Comparison of ENCODE assay signal across 36 cellular contexts in the genomic region with DNA sequence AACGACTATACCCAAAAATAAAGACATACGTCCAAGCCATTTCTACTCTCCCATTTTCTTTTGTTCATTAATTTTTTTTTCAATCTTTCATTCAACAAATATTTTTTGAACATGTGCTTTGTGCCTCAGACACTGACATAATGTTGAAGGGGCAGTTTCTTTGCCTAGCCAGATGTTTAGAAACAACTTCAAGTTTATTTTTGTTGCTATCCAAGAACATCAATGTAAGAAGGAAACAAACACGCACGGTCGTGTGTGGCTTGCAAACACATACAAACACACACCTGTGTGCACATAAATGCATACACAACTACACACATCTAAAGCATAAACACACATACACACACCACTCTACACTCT. TPM values are rescaled to one million over a fixed set of nuclear protein-coding genes. Genes with fewer than 3 reads are reported as not detected.
DNase-seq lines count a peak whose midpoint lies in the region; ATAC-seq, FAIRE-seq and TF ChIP-seq lines count a peak whose summit lies in the region.
"Had no signal": no experiment of that assay in that cellular context is flagged by ENCODE, and none has a peak within 500 bp of the region (broad histone marks: within the 10 kb centered on the region; RNA-seq: fewer than 3 reads in every experiment).

No MANE protein-coding gene starts in this region.

- H3K27ac Mint-ChIP-seq in GM23338 (no peak overlapping the region), chondrocyte (ENCODE audit: unreplicated experiment) (peak overlapping the region; percentile 77)
- H3K27ac Mint-ChIP-seq: activated CD8-positive, alpha-beta T cell treated with anti-CD3 and anti-CD28 coated beads for 36 hours; activated naive CD4-positive, alpha-beta T cell treated with anti-CD3 and anti-CD28 coated beads, Interleukin-2, amount 10 ng/mL, durations not matched to agents 7 days and 5 days; activated T-helper 17 cell treated with anti-CD3 and anti-CD28 coated beads, Interleukin-2, amount 50 U/mL, for 72 hours; CD8-positive, alpha-beta T cell; naive thymus-derived CD8-positive, alpha-beta T cell; T-helper 2 cell treated with Interferon-gamma antibody and Interleukin-4, amounts not matched to agents 5 μg/mL and 100 μg/mL, for 36 hours had no signal

- in situ Hi-C loops in gastrocnemius medialis (cut with MboI; ENCODE audit: low sequenced_read_pairs in 4 of 4): no loop called here

- no peak for TF ChIP-seq CTCF in GM23338 (conservative IDR thresholded peaks at IDR 0.05; ENCODE audit: low read depth in 2 of 2)
- no peak for TF ChIP-seq CTCF in chondrocyte (IDR thresholded peaks at IDR 0.05)
- TF ChIP-seq CTCF in sigmoid colon (IDR thresholded peaks at IDR 0.05): no peak
- TF ChIP-seq CTCF in kidney (IDR thresholded peaks at IDR 0.05; ENCODE audit: borderline replicate concordance, extremely low read depth, insufficient read depth): no peak
- TF ChIP-seq CTCF in gastrocnemius medialis (IDR thresholded peaks at IDR 0.05 in 4 of 5, conservative IDR thresholded peaks at IDR 0.05 in 1 of 5): no peak

- ATAC-seq in GM23338 (no peak), gastrocnemius medialis (no peak), HG03039 (IDR thresholded peaks at IDR 0.05; ENCODE audit: unreplicated experiment) (no peak)
- ATAC-seq: activated CD8-positive, alpha-beta T cell treated with anti-CD3 and anti-CD28 coated beads for 36 hours; activated T-helper 17 cell treated with anti-CD3 and anti-CD28 coated beads, Interleukin-2, amount 50 U/mL, for 72 hours; CD8-positive, alpha-beta T cell; naive thymus-derived CD8-positive, alpha-beta T cell; stimulated activated naive CD8-positive, alpha-beta T cell treated with anti-CD3 and anti-CD28 coated beads, Interleukin-15, Interleukin-2, amounts not matched to agents 100 U/mL and 50 U/mL, for 24 hours had no signal

- intact Hi-C loops in sigmoid colon (cut with DNase I) (no loop called here), kidney (cut with DNase I) (no loop called here), gastrocnemius medialis (cut with DNase I; ENCODE audit: low total_unique reads) (no loop called here)

- no peak overlapping the region for H3K4me2 ChIP-seq in GM23338

- no peaks in the 10 kb centered on the region for H3K9me2 ChIP-seq in GM23338 (ENCODE audit: insufficient read depth)

- H3K36me3 ChIP-seq in GM23338 (ENCODE audit: insufficient read depth): no peaks in the 10 kb centered on the region
- no peaks in the 10 kb centered on the region for H3K36me3 ChIP-seq in mesodermal cell (ENCODE audit: control insufficient read depth, insufficient read depth, low read length)
- no peaks in the 10 kb centered on the region for H3K36me3 ChIP-seq in sigmoid colon
- no peaks in the 10 kb centered on the region for H3K36me3 ChIP-seq in kidney (ENCODE audit: control insufficient read depth in 1 of 2, insufficient read depth in 2 of 2, low read length in 2 of 2)
- H3K36me3 ChIP-seq in gastrocnemius medialis: no peaks in the 10 kb centered on the region
- H3K36me3 ChIP-seq: adrenal gland, BE2C, MG63, ovary, right atrium auricular region, spleen, thoracic aorta had no signal

- no peaks in the 10 kb centered on the region for H4K20me1 ChIP-seq in GM23338 (replicated peaks; ENCODE audit: insufficient read depth)

- no peaks in the 10 kb centered on the region for H3F3A ChIP-seq in GM23338 (replicated peaks; ENCODE audit: low read depth)

- FAIRE-seq in kidney (lab: Jason Lieb, UNC): no peak

- no peak overlapping the region for H3K27ac ChIP-seq in GM23338 (ENCODE audit: low read depth)
- peak overlapping the region; percentile 67 for H3K27ac ChIP-seq in mesodermal cell (ENCODE audit: low read depth, low read length, severe bottlenecking)
- H3K27ac ChIP-seq in sigmoid colon: peak overlapping the region; percentile 77 to 94 (median 89)
- H3K27ac ChIP-seq in kidney (ENCODE audit: low read depth in 2 of 2, low read length in 2 of 2): no peak overlapping the region
- H3K27ac ChIP-seq in gastrocnemius medialis: no peak overlapping the region
- H3K27ac ChIP-seq: adrenal gland, right atrium auricular region had no signal

- no peaks in the 10 kb centered on the region for H3K9me3 ChIP-seq in mesodermal cell (ENCODE audit: control insufficient read depth, low read length)
- H3K9me3 ChIP-seq in sigmoid colon: no peaks in the 10 kb centered on the region
- no peaks in the 10 kb centered on the region for H3K9me3 ChIP-seq in kidney (ENCODE audit: control insufficient read depth in 1 of 2, low read length in 2 of 2)
- no peaks in the 10 kb centered on the region for H3K9me3 ChIP-seq in gastrocnemius medialis
- H3K9me3 ChIP-seq: adrenal gland, BE2C, MG63, ovary, right atrium auricular region, thoracic aorta had no signal

- H3K79me2 ChIP-seq in GM23338 (replicated peaks; ENCODE audit: insufficient read depth): no peaks in the 10 kb centered on the region

- H2AFZ ChIP-seq in GM23338: peak overlapping the region; percentile 14; the same call in 1 of the 2 replicates

- H3K27me3 Mint-ChIP-seq in GM23338 (ENCODE audit: insufficient read depth, low read depth, poor library complexity) (peaks cover 2% of the 10 kb centered on the region), chondrocyte (ENCODE audit: low read depth) (no peaks in the 10 kb centered on the region)

- H3K4me1 Mint-ChIP-seq in GM23338 (peaks cover 17% of the 10 kb centered on the region), chondrocyte (ENCODE audit: low read depth) (peaks cover 55% of the 10 kb centered on the region)
- H3K4me1 Mint-ChIP-seq: activated naive CD4-positive, alpha-beta T cell treated with anti-CD3 and anti-CD28 coated beads, Interleukin-2, amount 10 ng/mL, durations not matched to agents 7 days and 5 days; activated T-helper 17 cell treated with anti-CD3 and anti-CD28 coated beads, Interleukin-2, amount 50 U/mL, for 72 hours; immature natural killer cell had no signal

- H3K9ac ChIP-seq in kidney (ENCODE audit: low read length in 2 of 2): no peak overlapping the region

- H3K4me3 Mint-ChIP-seq in GM23338: no peak overlapping the region
- no peak overlapping the region for H3K4me3 Mint-ChIP-seq in chondrocyte (ENCODE audit: unreplicated experiment)
- H3K4me3 Mint-ChIP-seq: activated CD8-positive, alpha-beta T cell treated with anti-CD3 and anti-CD28 coated beads for 36 hours; activated naive CD4-positive, alpha-beta T cell treated with anti-CD3 and anti-CD28 coated beads, Interleukin-2, amount 10 ng/mL, durations not matched to agents 7 days and 5 days; activated T-helper 17 cell treated with anti-CD3 and anti-CD28 coated beads, Interleukin-2, amount 50 U/mL, for 72 hours; brain; CD8-positive, alpha-beta T cell; immature natural killer cell; naive thymus-derived CD8-positive, alpha-beta T cell; T-helper 2 cell treated with Interferon-gamma antibody and Interleukin-4, amounts not matched to agents 5 μg/mL and 100 μg/mL, for 36 hours had no signal

- no peaks in the 10 kb centered on the region for H3K4me1 ChIP-seq in GM23338 (ENCODE audit: insufficient read depth)
- peaks cover 32% of the 10 kb centered on the region for H3K4me1 ChIP-seq in mesodermal cell (ENCODE audit: control insufficient read depth, insufficient read depth, low read length, poor library complexity, severe bottlenecking)
- H3K4me1 ChIP-seq in sigmoid colon: peaks cover 0 to 50% (median 40%) of the 10 kb centered on the region in 4 donors
- H3K4me1 ChIP-seq in kidney (ENCODE audit: control insufficient read depth in 1 of 2, insufficient read depth in 1 of 2, low read depth in 1 of 2, low read length in 2 of 2): peaks cover 0 to 8% of the 10 kb centered on the region in 2 donors
- peaks cover 17 to 21% of the 10 kb centered on the region in 2 donors for H3K4me1 ChIP-seq in gastrocnemius medialis
- H3K4me1 ChIP-seq: BE2C had no signal

- no peak for TF ChIP-seq EP300 in sigmoid colon (IDR thresholded peaks at IDR 0.05)

- WGBS in mesodermal cell (ENCODE audit: insufficient coverage in 2 of 2), 2 experiments: 80 to 92% methylated on average over 3 to 5 of the region's 5 CpGs
- WGBS in sigmoid colon, 2 donors: 21 to 49% methylated on average over 5 of the region's 5 CpGs

- no peak for TF ChIP-seq POLR2A in sigmoid colon (IDR thresholded peaks at IDR 0.05)
- no peak for TF ChIP-seq POLR2A in gastrocnemius medialis (IDR thresholded peaks at IDR 0.05)

- H3K4me3 ChIP-seq in GM23338 (no peak overlapping the region), mesodermal cell (ENCODE audit: extremely low read depth, insufficient read depth, low read length, poor library complexity, severe bottlenecking) (no peak overlapping the region), sigmoid colon (no peak overlapping the region), kidney (ENCODE audit: low read length in 2 of 2) (no peak overlapping the region), gastrocnemius medialis (no peak overlapping the region)
- H3K4me3 ChIP-seq: adrenal gland, MG63, ovary, right atrium auricular region, spleen, thoracic aorta had no signal

- no peaks in the 10 kb centered on the region; the same call in 1 of the 3 replicates for H3K9me3 Mint-ChIP-seq in GM23338
- no peaks in the 10 kb centered on the region for H3K9me3 Mint-ChIP-seq in chondrocyte (ENCODE audit: low read depth)
- H3K9me3 Mint-ChIP-seq: activated CD8-positive, alpha-beta T cell treated with anti-CD3 and anti-CD28 coated beads for 36 hours; activated naive CD4-positive, alpha-beta T cell treated with anti-CD3 and anti-CD28 coated beads, Interleukin-2, amount 10 ng/mL, durations not matched to agents 7 days and 5 days; activated T-helper 17 cell treated with anti-CD3 and anti-CD28 coated beads, Interleukin-2, amount 50 U/mL, for 72 hours; CD8-positive, alpha-beta T cell; immature natural killer cell; T-helper 2 cell treated with Interferon-gamma antibody and Interleukin-4, amounts not matched to agents 5 μg/mL and 100 μg/mL, for 36 hours had no signal

- H3K36me3 Mint-ChIP-seq in GM23338 (ENCODE audit: low read depth): no peaks in the 10 kb centered on the region
- H3K36me3 Mint-ChIP-seq in chondrocyte (ENCODE audit: low read depth): no peaks in the 10 kb centered on the region
- H3K36me3 Mint-ChIP-seq: activated naive CD4-positive, alpha-beta T cell treated with anti-CD3 and anti-CD28 coated beads, Interleukin-2, amount 10 ng/mL, durations not matched to agents 7 days and 5 days; brain; CD8-positive, alpha-beta T cell; immature natural killer cell; naive thymus-derived CD8-positive, alpha-beta T cell had no signal

- DNase-seq in GM23338 (ENCODE audit: low spot score): no peak
- no peak for DNase-seq in chondrocyte (ENCODE audit: low spot score)
- no peak for DNase-seq in sigmoid colon
- no peak for DNase-seq in kidney
- no peak for DNase-seq in NCI-H524 (lab: John Stamatoyannopoulos, UW)
- no peak for DNase-seq in gastrocnemius medialis
- DNase-seq: activated CD8-positive, alpha-beta T cell treated with anti-CD3 and anti-CD28 coated beads for 36 hours; activated naive CD4-positive, alpha-beta T cell treated with anti-CD3 and anti-CD28 coated beads, Interleukin-2, amount 10 ng/mL, durations not matched to agents 7 days and 5 days; BE2C; CD8-positive, alpha-beta T cell; DMS 273 treated with DMSO at 0.1 percent for 48 hours; immature natural killer cell; KG1; mesendoderm; MG63; naive thymus-derived CD8-positive, alpha-beta T cell; NCI-H1105; NCI-H2029; NCI-H526 treated with DMSO at 0.1 percent for 48 hours; NK-92 treated with Interleukin-12 subunit alpha and Interleukin-12 subunit beta, amount 100 ng/mL, for 24 hours; SIG-M5; spleen; stimulated activated CD4-positive, alpha-beta T cell treated with anti-CD3 and anti-CD28 coated beads, Interleukin-2, amount 100 ng/mL, for 24 hours; stimulated activated naive CD8-positive, alpha-beta T cell treated with anti-CD3 and anti-CD28 coated beads, Interleukin-15, Interleukin-2, amounts not matched to agents 100 U/mL and 50 U/mL, for 24 hours had no signal

- H3K27me3 ChIP-seq in GM23338 (ENCODE audit: insufficient read depth) (no peaks in the 10 kb centered on the region), sigmoid colon (no peaks in the 10 kb centered on the region), gastrocnemius medialis (no peaks in the 10 kb centered on the region)
- H3K27me3 ChIP-seq: adrenal gland, MG63, ovary, right atrium auricular region had no signal

RNA-seq across cellular contexts. Expression of gene BTBD16, which starts 39.9 kb away (rescaled TPM):
- not detected in 2 replicates for total RNA-seq in GM23338 (2014; rRNA removed; shearing (Covaris generic))
- not detected in 2 replicates for polyA plus RNA-seq in GM23338 (2016; fragmentation: Nextera tagmentation; extraction: Ambion mirVana)
- total RNA-seq in chondrocyte: 0.10 to 0.29 TPM in 2 of 3 replicates, not detected in the other
- polyA plus RNA-seq in mesodermal cell (2013, experiment 1 of 2): not detected
- not detected for polyA plus RNA-seq in mesodermal cell (2013, experiment 2 of 2)
- total RNA-seq in sigmoid colon: under 1 TPM in 2 of 4 donors, not detected in 2; 0.54 to 0.55 TPM
- polyA plus RNA-seq in sigmoid colon: under 1 TPM in 1 of 3 donors, not detected in 2; 0.12 TPM
- 1.2 TPM for total RNA-seq in kidney
- polyA plus RNA-seq in kidney (ENCODE audit: insufficient read depth, low read depth, low replicate concordance): 0.34 TPM
- total RNA-seq in gastrocnemius medialis: under 1 TPM in 2 of 4 donors, not detected in 2; 0.46 to 0.55 TPM
- total RNA-seq: activated CD8-positive, alpha-beta T cell treated with anti-CD3 and anti-CD28 coated beads for 36 hours; activated T-helper 17 cell treated with anti-CD3 and anti-CD28 coated beads, Interleukin-2, amount 50 U/mL, for 72 hours; CD8-positive, alpha-beta T cell; cerebellum; H4; naive thymus-derived CD8-positive, alpha-beta T cell; PC-3; right atrium auricular region; spleen; thoracic aorta had no signal
- polyA plus RNA-seq: immature natural killer cell; naive thymus-derived CD8-positive, alpha-beta T cell; ovary had no signal

Comparison
In these comparisons a context has a peak if more than half of its experiments do, and no peak if none do; other contexts are left out.
1. H3K27ac ChIP-seq: peak in mesodermal cell (single experiment) and sigmoid colon (4 of 4); none in GM23338 (single experiment), kidney (0 of 2) and gastrocnemius medialis (0 of 4).